In the genomic region with DNA sequence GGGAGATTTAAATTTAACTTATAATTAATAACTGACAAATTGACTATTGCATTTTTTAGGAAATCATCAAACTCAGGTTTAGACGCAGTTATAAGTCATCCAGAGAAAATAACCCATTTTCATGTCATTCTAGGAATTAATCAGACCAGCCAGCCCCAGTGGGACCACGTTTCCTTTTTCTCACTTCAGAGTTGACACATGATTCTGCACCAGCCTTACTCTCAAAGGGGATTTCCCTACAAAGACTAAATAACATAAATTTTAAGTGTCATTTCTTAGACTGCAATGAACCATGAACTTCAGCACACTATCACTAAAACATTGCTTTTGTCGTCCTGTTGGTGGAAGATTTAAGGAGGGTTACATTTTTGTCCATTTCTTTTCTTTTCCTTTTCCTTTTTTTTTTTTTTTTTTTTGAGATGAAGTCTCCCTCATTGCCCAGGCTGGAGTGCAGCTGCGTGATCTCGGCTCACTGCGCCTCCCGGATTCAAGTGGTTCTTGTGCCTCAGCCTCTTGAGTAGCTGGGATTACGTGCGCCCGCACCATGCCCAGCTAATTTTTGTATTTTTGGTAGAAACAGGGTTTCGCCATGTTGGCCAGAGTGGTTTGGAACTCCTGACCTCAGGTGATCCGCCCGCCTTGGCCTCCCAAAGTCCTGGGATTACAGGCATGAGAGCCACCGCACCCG, we compare ENCODE assay signal across 8 cellular contexts.
DNase-seq lines count a peak whose midpoint lies in the region; ATAC-seq and TF ChIP-seq lines count a peak whose summit lies in the region.
"Had no signal": no experiment of that assay in that cellular context is flagged by ENCODE, and none has a peak within 500 bp of the region (broad histone marks: within the 10 kb centered on the region; RNA-seq: fewer than 3 reads in every experiment).

No MANE protein-coding gene starts in this region.

- no peak overlapping the region for H3K27ac ChIP-seq in tibial artery
- no peak overlapping the region for H3K27ac ChIP-seq in effector memory CD4-positive, alpha-beta T cell (ENCODE audit: insufficient read depth, low read length, poor library complexity, severe bottlenecking)

- no peak for TF ChIP-seq CTCF in tibial artery (IDR thresholded peaks at IDR 0.05)

- peak; percentile 37 to 57 for DNase-seq in stimulated activated CD4-positive, alpha-beta T cell treated with anti-CD3 and anti-CD28 coated beads, Interleukin-15, amount 100 ng/mL, for 48 hours (ENCODE audit: low read depth in 2 of 2)
- DNase-seq in tibial artery: no peak
- no peak for DNase-seq in hepatic stellate cell (ENCODE audit: low spot score)
- no peak for DNase-seq in effector memory CD4-positive, alpha-beta T cell
- DNase-seq: RPMI8226 had no signal

- peak; percentile 65 for ATAC-seq in GM18861 (IDR thresholded peaks at IDR 0.05; ENCODE audit: unreplicated experiment)
- ATAC-seq in GM21528 (IDR thresholded peaks at IDR 0.05; ENCODE audit: low FRiP score, unreplicated experiment): peak; percentile 65
- ATAC-seq in HG03520 (IDR thresholded peaks at IDR 0.05; ENCODE audit: unreplicated experiment): peak; percentile 57

- H3K4me1 ChIP-seq in tibial artery: no peaks in the 10 kb centered on the region
- H3K4me1 ChIP-seq in effector memory CD4-positive, alpha-beta T cell (ENCODE audit: control insufficient read depth, insufficient read depth, low read length, poor library complexity, severe bottlenecking): no peaks in the 10 kb centered on the region

- H3K36me3 ChIP-seq in tibial artery: no peaks in the 10 kb centered on the region
- H3K36me3 ChIP-seq in effector memory CD4-positive, alpha-beta T cell (ENCODE audit: control insufficient read depth, insufficient read depth, low read length): no peaks in the 10 kb centered on the region

- no peaks in the 10 kb centered on the region for H3K27me3 ChIP-seq in tibial artery
- no peaks in the 10 kb centered on the region for H3K27me3 ChIP-seq in effector memory CD4-positive, alpha-beta T cell (replicated peaks; ENCODE audit: control insufficient read depth, insufficient read depth, low read length, poor library complexity, severe bottlenecking)

- no peak overlapping the region for H3K4me3 ChIP-seq in tibial artery
- H3K4me3 ChIP-seq in effector memory CD4-positive, alpha-beta T cell (ENCODE audit: insufficient read depth, low read depth, low read length, poor library complexity, severe bottlenecking): no peak overlapping the region

- intact Hi-C loops in tibial artery (cut with DNase I; ENCODE audit: low total_unique reads): no loop called here

- no peaks in the 10 kb centered on the region for H3K9me3 ChIP-seq in tibial artery
- no peaks in the 10 kb centered on the region for H3K9me3 ChIP-seq in effector memory CD4-positive, alpha-beta T cell (ENCODE audit: control insufficient read depth, low read length)

Comparison
In these comparisons a context has a peak if more than half of its experiments do, and no peak if none do; other contexts are left out.
1. DNase-seq: peak in stimulated activated CD4-positive, alpha-beta T cell treated with anti-CD3 and anti-CD28 coated beads, Interleukin-15, amount 100 ng/mL, for 48 hours (2 of 2); none in tibial artery (0 of 2), hepatic stellate cell (single experiment) and effector memory CD4-positive, alpha-beta T cell (0 of 3).
2. Peak in every context shown above with its lines, with median percentiles within 50 percentile points of each other: ATAC-seq.